In genomic region chr11:66311470-66311964, GRCh38 we compare ENCODE assay signal across 8 cellular contexts. TPM values are rescaled to one million over a fixed set of nuclear protein-coding genes. Genes with fewer than 3 reads are reported as not detected.
A peak's percentile ranks its signal among the peaks of the same experiment; 100 is the strongest.
DNase-seq lines count a peak whose midpoint lies in the region; ATAC-seq and TF ChIP-seq lines count a peak whose summit lies in the region.

No MANE protein-coding gene starts in this region.

- peak overlapping the region; percentile 89 for H3K27ac ChIP-seq in colonic mucosa

- TF ChIP-seq CTCF in Caco-2 (IDR thresholded peaks at IDR 0.05; ENCODE audit: insufficient read depth in 1 of 2, low read depth in 1 of 2, low read length in 1 of 2, severe bottlenecking in 1 of 2, unreplicated experiment in 1 of 2) (peak in 1 of 2 experiments; percentile 96), colonic mucosa (IDR thresholded peaks at IDR 0.05) (peak; percentile 86)

- peak overlapping the region; percentile 58 for H2AFZ ChIP-seq in neuron (ENCODE audit: low read depth, low read length)

- H3K9me3 ChIP-seq in Caco-2, result no peaks in the 10 kb centered on the region
- no peaks in the 10 kb centered on the region for H3K9me3 ChIP-seq in colonic mucosa
- no peaks in the 10 kb centered on the region for H3K9me3 ChIP-seq in neuron (ENCODE audit: low read length)

- H3K4me3 Mint-ChIP-seq in Caco-2 (ENCODE audit: unreplicated experiment), result peak overlapping the region; percentile 87

- peak overlapping the region; percentile 68 to 73 for H3K9ac ChIP-seq in colonic mucosa (ENCODE audit: low read depth in 2 of 2, low read length in 2 of 2)

- CTCF ChIA-PET in Caco-2 (lab: Charles Lee), result interaction anchor here (0.6 to 3.4 kb wide), 19 partner anchors 11 to 434 kb away, joined by 3 to 90 read pairs (median 5); partner anchors contain the start of genes B4GAT1, BRMS1, CCDC87 and RAB1B

- H3K36me3 ChIP-seq in Caco-2 (ENCODE audit: control insufficient read depth, insufficient read depth, low read length) (no peaks in the 10 kb centered on the region), colonic mucosa (no peaks in the 10 kb centered on the region), neuron (ENCODE audit: insufficient read depth, low read length) (no peaks in the 10 kb centered on the region)

- H3K4me1 ChIP-seq in Caco-2 (peaks cover 14% of the 10 kb centered on the region), colonic mucosa (peaks cover 5% of the 10 kb centered on the region), neuron (ENCODE audit: insufficient read depth, low read length) (peaks cover 4% of the 10 kb centered on the region)

- H3K4me1 Mint-ChIP-seq in Caco-2 (ENCODE audit: low read depth, unreplicated experiment), result no peaks in the 10 kb centered on the region

- DNase-seq in Caco-2 (peak in 1 of 2 experiments; percentile 55), colonic mucosa (no peak), superior temporal gyrus (ENCODE audit: extremely low spot score) (no peak)
- DNase-seq in Jurkat, Clone E6-1 (ENCODE audit: low read depth, low spot score), result no peak

- H3K27me3 ChIP-seq in Caco-2 (replicated peaks; ENCODE audit: control insufficient read depth, insufficient read depth, low read length), result no peaks in the 10 kb centered on the region
- H3K27me3 ChIP-seq in colonic mucosa, result no peaks in the 10 kb centered on the region
- H3K27me3 ChIP-seq in neuron (ENCODE audit: insufficient read depth, low read length), result no peaks in the 10 kb centered on the region

- no peaks in the 10 kb centered on the region for H3K9me3 Mint-ChIP-seq in Caco-2 (ENCODE audit: unreplicated experiment)

- no peaks in the 10 kb centered on the region for H3K27me3 Mint-ChIP-seq in Caco-2 (ENCODE audit: insufficient read depth, unreplicated experiment)

- no peak for ATAC-seq in HG02610 (IDR thresholded peaks at IDR 0.05; ENCODE audit: unreplicated experiment)
- ATAC-seq in GM18517 (IDR thresholded peaks at IDR 0.05; ENCODE audit: unreplicated experiment), result no peak
- ATAC-seq in GM18498 (IDR thresholded peaks at IDR 0.05; ENCODE audit: unreplicated experiment), result no peak

- H3K4me3 ChIP-seq in Caco-2 (ENCODE audit: low read depth, low read length), result peak overlapping the region; percentile 52
- H3K4me3 ChIP-seq in Jurkat, Clone E6-1 (ENCODE audit: low read length), result peak overlapping the region; percentile 68
- peak overlapping the region; percentile 54 for H3K4me3 ChIP-seq in colonic mucosa
- H3K4me3 ChIP-seq in neuron (ENCODE audit: low read length), result peak overlapping the region; percentile 50

- H3K36me3 Mint-ChIP-seq in Caco-2 (ENCODE audit: insufficient read depth, unreplicated experiment), result peaks cover 17% of the 10 kb centered on the region

- intact Hi-C loops in Caco-2 (cut with micrococcal nuclease; ENCODE audit: unreplicated experiment) (no loop called here), colonic mucosa (cut with DNase I) (loop anchor here (1.0 kb wide), 1 partner anchor 78 kb away; no protein-coding TSS in a partner anchor)

- peak overlapping the region; percentile 91 for H3K27ac Mint-ChIP-seq in Caco-2 (ENCODE audit: unreplicated experiment)

- TSS peak; percentile 44 for BruUV-seq in Caco-2 (replicated peaks; lab: Mats Ljungman, UMichigan)

- POLR2A ChIA-PET in Caco-2 (lab: Charles Lee), result interaction anchor here (1.1 to 2.3 kb wide), 5 partner anchors 22 to 259 kb away, joined by 3 to 34 read pairs (median 10); partner anchors contain the start of genes BRMS1, RIN1, SF3B2 and YIF1A

RNA-seq across cellular contexts. Expression of gene CD248, which starts 5.3 kb away (rescaled TPM):
- total RNA-seq in Caco-2 (2022), result 0.27 TPM in 1 of 2 replicates, not detected in the other
- 4.1 TPM for polyA plus RNA-seq in Jurkat, Clone E6-1 (2012; ENCODE audit: insufficient read depth, insufficient read length)
- 1 to 10 TPM; 4.9 to 8.8 TPM for total RNA-seq in colonic mucosa

RNA-seq across cellular contexts. Expression of gene TMEM151A, which starts 19.8 kb away (rescaled TPM):
- total RNA-seq in Caco-2 (2022) (0.68 and 0.88 TPM in 2 replicates), colonic mucosa (under 1 TPM; 0.37 to 0.47 TPM)
- 4.5 TPM for polyA plus RNA-seq in Jurkat, Clone E6-1 (2012; ENCODE audit: insufficient read depth, insufficient read length)

RNA-seq across cellular contexts. Expression of gene YIF1A, which starts 22.6 kb away (rescaled TPM):
- total RNA-seq in Caco-2 (2022), result 140 and 159 TPM in 2 replicates
- 107 TPM for polyA plus RNA-seq in Jurkat, Clone E6-1 (2012; ENCODE audit: insufficient read depth, insufficient read length)
- total RNA-seq in colonic mucosa, result 100 to 1,000 TPM in 1 of 2 donors, 10 to 100 TPM in 1; 87.4 to 159 TPM

RNA-seq across cellular contexts. Expression of gene RIN1, which starts 24.7 kb away (rescaled TPM):
- total RNA-seq in Caco-2 (2022) (11.7 and 12.7 TPM in 2 replicates), colonic mucosa (10 to 100 TPM; 11.6 to 20.0 TPM)
- 2.0 TPM for polyA plus RNA-seq in Jurkat, Clone E6-1 (2012; ENCODE audit: insufficient read depth, insufficient read length)

RNA-seq across cellular contexts. Expression of gene BRMS1, which starts 33.4 kb away (rescaled TPM):
- total RNA-seq in Caco-2 (2022) (58.1 and 58.2 TPM in 2 replicates), colonic mucosa (10 to 100 TPM; 31.1 to 64.6 TPM)
- 75.8 TPM for polyA plus RNA-seq in Jurkat, Clone E6-1 (2012; ENCODE audit: insufficient read depth, insufficient read length)
